24 cellular contexts compared by ENCODE assay signal in genomic region chr18:22486667-22487066, GRCh38.
"Had no signal": no experiment of that assay in that cellular context is flagged by ENCODE, and none has a peak within 500 bp of the region (broad histone marks: within the 10 kb centered on the region; RNA-seq: fewer than 3 reads in every experiment).

No MANE protein-coding gene starts in this region.

- H3K27ac ChIP-seq: esophagus muscularis mucosa, gastrocnemius medialis, left lung, lower lobe of right lung, neural progenitor cell, parathyroid adenoma, skin epidermis, stomach had no signal

- H3K9ac ChIP-seq: neural progenitor cell, parathyroid adenoma had no signal

- FAIRE-seq: endothelial cell of umbilical vein, islet of Langerhans had no signal

- H3K4me3 ChIP-seq: coronary artery, esophagus muscularis mucosa, gastrocnemius medialis, left lung, lower lobe of right lung, neural progenitor cell, skin epidermis, stomach, thyroid gland had no signal

- ATAC-seq: gastrocnemius medialis; left cardiac atrium; left lung; lower lobe of right lung; naive thymus-derived CD4-positive, alpha-beta T cell had no signal

- H3K27me3 ChIP-seq: esophagus muscularis mucosa, gastrocnemius medialis, left lung, neural progenitor cell, stomach, thyroid gland had no signal

- H3K9me3 ChIP-seq: esophagus muscularis mucosa, gastrocnemius medialis, left lung, lower lobe of right lung, stomach, thyroid gland had no signal

- H3K4me2 ChIP-seq: neural progenitor cell had no signal

- H2AFZ ChIP-seq: neural progenitor cell, parathyroid adenoma had no signal

- H3K36me3 ChIP-seq: esophagus muscularis mucosa, gastrocnemius medialis, left lung, lower lobe of right lung, neural progenitor cell, stomach, thyroid gland had no signal

- H3K4me1 ChIP-seq: gastrocnemius medialis, lower lobe of right lung, neural progenitor cell, parathyroid adenoma had no signal

- DNase-seq: dermis blood vessel endothelial cell; effector memory CD4-positive, alpha-beta T cell; head of caudate nucleus; hippocampal formation; left cardiac atrium; left lung; lower lobe of right lung; midbrain; naive thymus-derived CD4-positive, alpha-beta T cell; stimulated activated CD4-positive, alpha-beta T cell treated with anti-CD3 and anti-CD28 coated beads, Interleukin-12 subunit alpha, Interleukin-12 subunit beta, amount 100 ng/mL, for 4 hours; stimulated activated CD4-positive, alpha-beta T cell treated with anti-CD3 and anti-CD28 coated beads, Interleukin-1b, Interleukin-23, amount 100 ng/mL, for 48 hours; stimulated activated CD4-positive, alpha-beta T cell treated with anti-CD3 and anti-CD28 coated beads, Interleukin-4, amount 100 ng/mL, for 1 hour; stimulated activated CD8-positive, alpha-beta memory T cell treated with anti-CD3 and anti-CD28 coated beads, Interleukin-4, amount 100 ng/mL, for 48 hours; stimulated activated naive CD4-positive, alpha-beta T cell treated with Interleukin-2 at 50 U/mL for 16 hours; stomach; thyroid gland had no signal
